Comparison of ENCODE assay signal across 13 cellular contexts in genomic region chr6:13286185-13286584, GRCh38. TPM values are rescaled to one million over a fixed set of nuclear protein-coding genes. Genes with fewer than 3 reads are reported as not detected.
DNase-seq lines count a peak whose midpoint lies in the region; ATAC-seq and FAIRE-seq lines count a peak whose summit lies in the region.
"Had no signal": no experiment of that assay in that cellular context is flagged by ENCODE, and none has a peak within 500 bp of the region (broad histone marks: within the 10 kb centered on the region; RNA-seq: fewer than 3 reads in every experiment).

No MANE protein-coding gene starts in this region.

- ATAC-seq in HG02763 (IDR thresholded peaks at IDR 0.05; ENCODE audit: unreplicated experiment) (peak; percentile 56), HG02642 (IDR thresholded peaks at IDR 0.05; ENCODE audit: poor library complexity, unreplicated experiment) (no peak), left cardiac atrium (no peak)

- H3K27me3 Mint-ChIP-seq in activated T-cell treated with anti-CD3 and anti-CD28 coated beads, Interleukin-2, amount 50 U/mL, for 24 hours = no peaks in the 10 kb centered on the region

- H3K27me3 ChIP-seq in SJCRH30 = no peaks in the 10 kb centered on the region
- H3K27me3 ChIP-seq: BE2C, uterus had no signal

- no peaks in the 10 kb centered on the region for H3K4me1 ChIP-seq in SJCRH30
- H3K4me1 ChIP-seq: BE2C, uterus had no signal

- DNase-seq in GM18507 (ENCODE audit: extremely low spot score, insufficient read length, low read depth) (no peak), MV-4-11 (lab: John Stamatoyannopoulos, UW) (peak; percentile 92), mesenteric fat pad (ENCODE audit: low spot score) (peak; percentile 2), left cardiac atrium (no peak), SJCRH30 (no peak)
- DNase-seq in activated T-cell treated with anti-CD3 and anti-CD28 coated beads, Interleukin-2, amount 50 U/mL, for 24 hours = no peak
- DNase-seq: activated CD4-positive, alpha-beta T cell treated with anti-CD3 and anti-CD28 coated beads for 4 hours; BE2C; NCI-H2171 treated with DMSO at 0.1 percent for 48 hours; NK-92 treated with Interleukin-12 subunit alpha and Interleukin-12 subunit beta, amount 100 ng/mL, for 24 hours; uterus had no signal

- peaks cover 40% of the 10 kb centered on the region for H3K36me3 Mint-ChIP-seq in activated T-cell treated with anti-CD3 and anti-CD28 coated beads, Interleukin-2, amount 50 U/mL, for 24 hours (ENCODE audit: low read depth)

- no peaks in the 10 kb centered on the region for H3K9me3 ChIP-seq in SJCRH30 (replicated peaks)
- H3K9me3 ChIP-seq: BE2C had no signal

- H3K36me3 ChIP-seq in SJCRH30 = no peaks in the 10 kb centered on the region
- H3K36me3 ChIP-seq: BE2C, uterus had no signal

- no peak overlapping the region for H3K4me3 ChIP-seq in SJCRH30
- H3K4me3 ChIP-seq: uterus had no signal

- no peak overlapping the region for H3K27ac Mint-ChIP-seq in activated T-cell treated with anti-CD3 and anti-CD28 coated beads, Interleukin-2, amount 50 U/mL, for 24 hours

- peaks cover 8% of the 10 kb centered on the region for H3K9me3 Mint-ChIP-seq in activated T-cell treated with anti-CD3 and anti-CD28 coated beads, Interleukin-2, amount 50 U/mL, for 24 hours

- FAIRE-seq in GM18507 (lab: Jason Lieb, UNC) = peak; percentile 62

- H3K4me1 Mint-ChIP-seq in activated T-cell treated with anti-CD3 and anti-CD28 coated beads, Interleukin-2, amount 50 U/mL, for 24 hours (ENCODE audit: low read depth) = no peaks in the 10 kb centered on the region

- intact Hi-C loops in left cardiac atrium (cut with DNase I) = no loop called here

- no peak overlapping the region for H3K27ac ChIP-seq in SJCRH30
- H3K27ac ChIP-seq: uterus had no signal

- H3K4me3 Mint-ChIP-seq in activated T-cell treated with anti-CD3 and anti-CD28 coated beads, Interleukin-2, amount 50 U/mL, for 24 hours = no peak overlapping the region

RNA-seq across cellular contexts. Expression of gene TBC1D7, which starts 42.2 kb away (rescaled TPM):
- total RNA-seq in mesenteric fat pad = 11.0 TPM
- 10 to 100 TPM; 21.6 to 36.3 TPM for total RNA-seq in left cardiac atrium
- 17.3 and 22.7 TPM in 2 replicates for total RNA-seq in SJCRH30 (2014; rRNA removed; shearing (Covaris generic))

Comparison
In these comparisons a context has a peak if more than half of its experiments do, and no peak if none do; other contexts are left out.
1. DNase-seq: peak in MV-4-11 (single experiment) and mesenteric fat pad (single experiment); none in GM18507 (single experiment), activated T-cell treated with anti-CD3 and anti-CD28 coated beads, Interleukin-2, amount 50 U/mL, for 24 hours (single experiment), left cardiac atrium (single experiment) and SJCRH30 (0 of 2).